In genomic region chr12:54002278-54002914, GRCh38 we compare ENCODE assay signal across 32 cellular contexts. TPM values are rescaled to one million over a fixed set of nuclear protein-coding genes. Genes with fewer than 3 reads are reported as not detected.
DNase-seq lines count a peak whose midpoint lies in the region; ATAC-seq and TF ChIP-seq lines count a peak whose summit lies in the region.
"Had no signal": no experiment of that assay in that cellular context is flagged by ENCODE, and none has a peak within 500 bp of the region (broad histone marks: within the 10 kb centered on the region; RNA-seq: fewer than 3 reads in every experiment).

No MANE protein-coding gene starts in this region.

- no peak for TF ChIP-seq POLR2A in spleen (IDR thresholded peaks at IDR 0.05)

- TF ChIP-seq CTCF in HEK293 (tag by site-specific recombination; IDR thresholded peaks at IDR 0.05) (no peak), spleen (IDR thresholded peaks at IDR 0.05 in 8 of 11, conservative IDR thresholded peaks at IDR 0.05 in 3 of 11) (no peak)

- no peak overlapping the region for H3K18ac ChIP-seq in neuronal stem cell (ENCODE audit: low read length)

- no peak overlapping the region for H4K8ac ChIP-seq in neuronal stem cell (ENCODE audit: low read depth, low read length)

- H3K36me3 ChIP-seq in HEK293 (ENCODE audit: control insufficient read depth in 2 of 2, insufficient read depth in 1 of 2, low read length in 2 of 2) (peaks cover 8 to 15% of the 10 kb centered on the region in 2 experiments; a peak in 2 of 3 replicates), mesodermal cell (ENCODE audit: control insufficient read depth, insufficient read depth, low read length) (no peaks in the 10 kb centered on the region), spleen (no peaks in the 10 kb centered on the region), neuronal stem cell (replicated peaks in 1 of 2; ENCODE audit: control insufficient read depth in 2 of 2, insufficient read depth in 2 of 2, low read length in 2 of 2) (no peaks in the 10 kb centered on the region)
- H3K36me3 ChIP-seq: left lung, pancreas, upper lobe of right lung had no signal

- no peak overlapping the region for H4K91ac ChIP-seq in neuronal stem cell (ENCODE audit: low read depth, low read length, poor library complexity)

- H3K4me1 ChIP-seq in HEK293 (ENCODE audit: control insufficient read depth, insufficient read depth, low read length) (peaks cover 39% of the 10 kb centered on the region), mesodermal cell (ENCODE audit: control insufficient read depth, insufficient read depth, low read length, poor library complexity, severe bottlenecking) (no peaks in the 10 kb centered on the region), spleen (peaks cover 6 to 48% (median 29%) of the 10 kb centered on the region in 6 donors), neuronal stem cell (ENCODE audit: control insufficient read depth in 2 of 2, insufficient read depth in 1 of 2, low read depth in 1 of 2, low read length in 2 of 2) (no peaks in the 10 kb centered on the region)

- no peaks in the 10 kb centered on the region for H3K9me3 Mint-ChIP-seq in activated T-helper 1 cell treated with anti-CD3 and anti-CD28 coated beads, Interleukin-12 subunit alpha, Interleukin-12 subunit beta, Interleukin-2, Interleukin-4 antibody, amounts not matched to agents 30 ng/mL and 10 ng/mL and 1 ng/mL, durations not matched to agents 14 hours and 24 hours and 36 hours
- no peaks in the 10 kb centered on the region for H3K9me3 Mint-ChIP-seq in T-helper 2 cell treated with Interferon-gamma antibody and Interleukin-4, amounts not matched to agents 5 μg/mL and 100 μg/mL, for 36 hours
- H3K9me3 Mint-ChIP-seq: activated CD4-positive, alpha-beta T cell treated with anti-CD3 and anti-CD28 coated beads, Interleukin-2, amount 10 ng/mL, durations not matched to agents 24 days and 14 days; activated naive CD4-positive, alpha-beta T cell treated with anti-CD3 and anti-CD28 coated beads, Interleukin-2, amount 50 U/mL, for 72 hours; activated T-helper 2 cell treated with anti-CD3 and anti-CD28 coated beads, Interferon-gamma antibody, Interleukin-2, Interleukin-4, amounts not matched to agents 10 μg/mL and 5 μg/mL and 100 μg/mL, durations not matched to agents 14 hours and 24 hours and 36 hours had no signal

- H3K4me1 Mint-ChIP-seq in activated T-helper 1 cell treated with anti-CD3 and anti-CD28 coated beads, Interleukin-12 subunit alpha, Interleukin-12 subunit beta, Interleukin-2, Interleukin-4 antibody, amounts not matched to agents 30 ng/mL and 10 ng/mL and 1 ng/mL, durations not matched to agents 14 hours and 24 hours and 36 hours (ENCODE audit: low read depth), result peaks cover 22% of the 10 kb centered on the region
- peaks cover 17% of the 10 kb centered on the region for H3K4me1 Mint-ChIP-seq in T-helper 2 cell treated with Interferon-gamma antibody and Interleukin-4, amounts not matched to agents 5 μg/mL and 100 μg/mL, for 36 hours (ENCODE audit: low read depth)

- H3K4me3 ChIP-seq in HEK293 (ENCODE audit: low read depth, low read length), result no peak overlapping the region
- H3K4me3 ChIP-seq in mesodermal cell (ENCODE audit: extremely low read depth, insufficient read depth, low read length, poor library complexity, severe bottlenecking), result no peak overlapping the region
- no peak overlapping the region for H3K4me3 ChIP-seq in spleen
- H3K4me3 ChIP-seq in neuronal stem cell (ENCODE audit: low read length in 2 of 2), result no peak overlapping the region
- H3K4me3 ChIP-seq: body of pancreas, hepatocyte, left lung, pancreas, upper lobe of right lung had no signal

- ATAC-seq in GM21423 (IDR thresholded peaks at IDR 0.05; ENCODE audit: unreplicated experiment), result no peak
- ATAC-seq: activated naive CD4-positive, alpha-beta T cell treated with anti-CD3 and anti-CD28 coated beads, Interleukin-2, amount 50 U/mL, for 72 hours; body of pancreas; foreskin keratinocyte; left lung; naive thymus-derived CD8-positive, alpha-beta T cell; pancreas; right cardiac atrium; upper lobe of right lung had no signal

- no peak overlapping the region for H2BK120ac ChIP-seq in neuronal stem cell (ENCODE audit: low read depth, low read length)

- H3K79me1 ChIP-seq in neuronal stem cell (ENCODE audit: low read depth, low read length), result no peaks in the 10 kb centered on the region

- POLR2A ChIA-PET in HEK293 (lab: Yijun Ruan, JAX), result interaction anchor here (3.5 kb wide), 1 partner anchor 17 kb away, joined by 16 read pairs; the partner anchor contains the start of gene HOXC10

- WGBS in mesodermal cell (ENCODE audit: insufficient coverage in 2 of 2), 2 experiments, result 16 to 25% methylated on average over 8 to 12 of the region's 19 CpGs
- 16 to 29% (median 19%) methylated on average over 19 of the region's 19 CpGs for WGBS in spleen, 5 donors
- no CpG with 5 or more reads among the region's 19 CpGs for WGBS in neuronal stem cell (ENCODE audit: extremely low coverage in 2 of 2, insufficient read length in 2 of 2, insufficient replicate concordance in 1 of 2), 2 donors

- DNase-seq in activated T-helper 1 cell treated with anti-CD3 and anti-CD28 coated beads, Interleukin-12 subunit alpha, Interleukin-12 subunit beta, Interleukin-2, Interleukin-4 antibody, amounts not matched to agents 30 ng/mL and 10 ng/mL and 1 ng/mL, durations not matched to agents 14 hours and 24 hours and 36 hours (ENCODE audit: low spot score), result no peak
- DNase-seq in spleen, result peak; percentile 43
- no peak for DNase-seq in T-helper 2 cell treated with Interferon-gamma antibody and Interleukin-4, amounts not matched to agents 5 μg/mL and 100 μg/mL, for 36 hours (ENCODE audit: low spot score)
- no peak for DNase-seq in NCI-H2029 (lab: John Stamatoyannopoulos, UW)
- DNase-seq in neuronal stem cell (ENCODE audit: low spot score), result no peak
- DNase-seq: activated CD4-positive, alpha-beta T cell treated with anti-CD3 and anti-CD28 coated beads, Interleukin-2, amount 10 ng/mL, durations not matched to agents 24 days and 14 days; AML-193; body of pancreas; DMS153; effector CD4-positive, alpha-beta T cell; erythroblast; foreskin keratinocyte; GDM1; H9; immature natural killer cell; left lung; MV-4-11; NCI-H524 treated with DMSO at 0.1 percent for 48 hours; pancreas; right cardiac atrium; RPMI8226; SK-N-SH; upper lobe of right lung; WERI-Rb-1 had no signal

- H3K14ac ChIP-seq in neuronal stem cell (ENCODE audit: low read length), result no peak overlapping the region

- H3K27ac ChIP-seq in HEK293 (ENCODE audit: extremely low read depth, low read depth, low read length) (peak overlapping the region; percentile 99), mesodermal cell (ENCODE audit: low read depth, low read length, severe bottlenecking) (peak overlapping the region; percentile 29), spleen (no peak overlapping the region), neuronal stem cell (replicated peaks; ENCODE audit: low read length) (no peak overlapping the region)
- H3K27ac ChIP-seq: body of pancreas, foreskin keratinocyte, hepatocyte, left lung, pancreas, upper lobe of right lung, WERI-Rb-1 had no signal

- H3K4me2 ChIP-seq in neuronal stem cell (ENCODE audit: insufficient read depth, low read length, poor library complexity, severe bottlenecking), result no peak overlapping the region
- H3K4me2 ChIP-seq: hepatocyte, SK-N-SH had no signal

- H2AK5ac ChIP-seq in neuronal stem cell (ENCODE audit: low read depth, low read length), result no peak overlapping the region

- H3K27me3 ChIP-seq in spleen (replicated peaks in 1 of 7) (peaks cover 13 to 100% (median 98%) of the 10 kb centered on the region in 7 donors), neuronal stem cell (ENCODE audit: control insufficient read depth in 3 of 3, insufficient read depth in 3 of 3, low read depth in 1 of 3, low read length in 3 of 3) (peaks cover 78 to 100% (median 100%) of the 10 kb centered on the region in 3 experiments)
- H3K27me3 ChIP-seq: foreskin keratinocyte had no signal

- peak overlapping the region; percentile 67 for H3K27ac Mint-ChIP-seq in activated T-helper 1 cell treated with anti-CD3 and anti-CD28 coated beads, Interleukin-12 subunit alpha, Interleukin-12 subunit beta, Interleukin-2, Interleukin-4 antibody, amounts not matched to agents 30 ng/mL and 10 ng/mL and 1 ng/mL, durations not matched to agents 14 hours and 24 hours and 36 hours
- H3K27ac Mint-ChIP-seq in T-helper 2 cell treated with Interferon-gamma antibody and Interleukin-4, amounts not matched to agents 5 μg/mL and 100 μg/mL, for 36 hours, result no peak overlapping the region
- H3K27ac Mint-ChIP-seq: activated CD4-positive, alpha-beta T cell treated with anti-CD3 and anti-CD28 coated beads, Interleukin-2, amount 10 ng/mL, durations not matched to agents 24 days and 14 days; activated naive CD4-positive, alpha-beta T cell treated with anti-CD3 and anti-CD28 coated beads, Interleukin-2, amount 50 U/mL, for 72 hours; activated T-helper 2 cell treated with anti-CD3 and anti-CD28 coated beads, Interferon-gamma antibody, Interleukin-2, Interleukin-4, amounts not matched to agents 10 μg/mL and 5 μg/mL and 100 μg/mL, durations not matched to agents 14 hours and 24 hours and 36 hours; H9; immature natural killer cell had no signal

- H3K36me3 Mint-ChIP-seq in activated T-helper 1 cell treated with anti-CD3 and anti-CD28 coated beads, Interleukin-12 subunit alpha, Interleukin-12 subunit beta, Interleukin-2, Interleukin-4 antibody, amounts not matched to agents 30 ng/mL and 10 ng/mL and 1 ng/mL, durations not matched to agents 14 hours and 24 hours and 36 hours (ENCODE audit: low read depth), result peaks cover 8% of the 10 kb centered on the region
- no peaks in the 10 kb centered on the region for H3K36me3 Mint-ChIP-seq in T-helper 2 cell treated with Interferon-gamma antibody and Interleukin-4, amounts not matched to agents 5 μg/mL and 100 μg/mL, for 36 hours (ENCODE audit: low read depth)
- H3K36me3 Mint-ChIP-seq: immature natural killer cell had no signal

- H3K9ac ChIP-seq in neuronal stem cell (ENCODE audit: low read depth, low read length, poor library complexity), result no peak overlapping the region
- H3K9ac ChIP-seq: SK-N-SH had no signal

- peaks cover 95% of the 10 kb centered on the region for H3K27me3 Mint-ChIP-seq in activated T-helper 1 cell treated with anti-CD3 and anti-CD28 coated beads, Interleukin-12 subunit alpha, Interleukin-12 subunit beta, Interleukin-2, Interleukin-4 antibody, amounts not matched to agents 30 ng/mL and 10 ng/mL and 1 ng/mL, durations not matched to agents 14 hours and 24 hours and 36 hours (ENCODE audit: insufficient read depth)
- peaks cover 98% of the 10 kb centered on the region for H3K27me3 Mint-ChIP-seq in T-helper 2 cell treated with Interferon-gamma antibody and Interleukin-4, amounts not matched to agents 5 μg/mL and 100 μg/mL, for 36 hours (ENCODE audit: low read depth)

- no peak overlapping the region for H3K23ac ChIP-seq in neuronal stem cell (ENCODE audit: low read depth, low read length, poor library complexity)

- H2BK15ac ChIP-seq in neuronal stem cell (ENCODE audit: low read length), result no peak overlapping the region

- H2AFZ ChIP-seq in neuronal stem cell (ENCODE audit: low read length), result no peak overlapping the region
- H2AFZ ChIP-seq: hepatocyte had no signal

- H3K9me3 ChIP-seq in HEK293 (ENCODE audit: control insufficient read depth, insufficient read depth, low read depth, low read length) (no peaks in the 10 kb centered on the region), mesodermal cell (ENCODE audit: control insufficient read depth, low read length) (no peaks in the 10 kb centered on the region), spleen (no peaks in the 10 kb centered on the region), neuronal stem cell (replicated peaks in 1 of 2; ENCODE audit: control insufficient read depth in 2 of 2, insufficient read depth in 1 of 2, low read depth in 1 of 2, low read length in 2 of 2) (peaks cover 0 to 2% of the 10 kb centered on the region in 2 donors)
- H3K9me3 ChIP-seq: body of pancreas, left lung, pancreas, SK-N-SH, upper lobe of right lung had no signal

- CTCF ChIA-PET in HEK293 (lab: Yijun Ruan, JAX), result interaction anchor here (0.8 to 6.7 kb wide), 6 partner anchors 14 to 377 kb away, joined by 3 to 49 read pairs (median 4); no protein-coding TSS in a partner anchor

- no peak overlapping the region for H2BK5ac ChIP-seq in neuronal stem cell (ENCODE audit: low read length)

- intact Hi-C loops in activated T-helper 1 cell treated with anti-CD3 and anti-CD28 coated beads, Interleukin-12 subunit alpha, Interleukin-12 subunit beta, Interleukin-2, Interleukin-4 antibody, amounts not matched to agents 30 ng/mL and 10 ng/mL and 1 ng/mL, durations not matched to agents 14 hours and 24 hours and 36 hours (cut with micrococcal nuclease), result no loop called here
- intact Hi-C loops in spleen (cut with DNase I; ENCODE audit: low total_unique reads), result loop anchor here (5.0 kb wide), 1 partner anchor 200 kb away; no protein-coding TSS in a partner anchor

- H2BK12ac ChIP-seq in neuronal stem cell (ENCODE audit: low read length), result no peak overlapping the region

- no peak overlapping the region for H3K4me3 Mint-ChIP-seq in activated T-helper 1 cell treated with anti-CD3 and anti-CD28 coated beads, Interleukin-12 subunit alpha, Interleukin-12 subunit beta, Interleukin-2, Interleukin-4 antibody, amounts not matched to agents 30 ng/mL and 10 ng/mL and 1 ng/mL, durations not matched to agents 14 hours and 24 hours and 36 hours
- no peak overlapping the region for H3K4me3 Mint-ChIP-seq in T-helper 2 cell treated with Interferon-gamma antibody and Interleukin-4, amounts not matched to agents 5 μg/mL and 100 μg/mL, for 36 hours
- H3K4me3 Mint-ChIP-seq: activated CD4-positive, alpha-beta T cell treated with anti-CD3 and anti-CD28 coated beads, Interleukin-2, amount 10 ng/mL, durations not matched to agents 24 days and 14 days; H9 had no signal

- H3K4ac ChIP-seq in neuronal stem cell (ENCODE audit: low read length), result no peak overlapping the region

RNA-seq across cellular contexts. Expression of gene HOXC9, which starts 2.4 kb away (rescaled TPM):
- not detected in 2 replicates for total RNA-seq in activated T-helper 1 cell treated with anti-CD3 and anti-CD28 coated beads, Interleukin-12 subunit alpha, Interleukin-12 subunit beta, Interleukin-2, Interleukin-4 antibody, amounts not matched to agents 30 ng/mL and 10 ng/mL and 1 ng/mL, durations not matched to agents 14 hours and 24 hours and 36 hours
- 3.8 TPM for polyA plus RNA-seq in mesodermal cell (2013, experiment 1 of 2)
- 3.3 TPM for polyA plus RNA-seq in mesodermal cell (2013, experiment 2 of 2)
- total RNA-seq in spleen, result not detected
- under 1 TPM in 1 of 3 donors, not detected in 2; 0.05 TPM for polyA plus RNA-seq in spleen
- not detected for polyA plus RNA-seq in neuronal stem cell (2013, experiment 1 of 2)
- polyA plus RNA-seq in neuronal stem cell (2013, experiment 2 of 2), result not detected
- total RNA-seq: activated CD4-positive, alpha-beta T cell treated with anti-CD3 and anti-CD28 coated beads, Interleukin-2, amount 10 ng/mL, durations not matched to agents 24 days and 14 days; activated naive CD4-positive, alpha-beta T cell treated with anti-CD3 and anti-CD28 coated beads, Interleukin-2, amount 50 U/mL, for 72 hours; activated T-helper 2 cell treated with anti-CD3 and anti-CD28 coated beads, Interferon-gamma antibody, Interleukin-2, Interleukin-4, amounts not matched to agents 10 μg/mL and 5 μg/mL and 100 μg/mL, durations not matched to agents 14 hours and 24 hours and 36 hours; body of pancreas; H9; naive thymus-derived CD8-positive, alpha-beta T cell had no signal
- polyA plus RNA-seq: immature natural killer cell; naive thymus-derived CD8-positive, alpha-beta T cell; right cardiac atrium had no signal

RNA-seq across cellular contexts. Expression of gene HOXC8, which starts 6.4 kb away (rescaled TPM):
- total RNA-seq in activated T-helper 1 cell treated with anti-CD3 and anti-CD28 coated beads, Interleukin-12 subunit alpha, Interleukin-12 subunit beta, Interleukin-2, Interleukin-4 antibody, amounts not matched to agents 30 ng/mL and 10 ng/mL and 1 ng/mL, durations not matched to agents 14 hours and 24 hours and 36 hours, result not detected in 2 replicates
- 4.0 TPM for polyA plus RNA-seq in mesodermal cell (2013, experiment 1 of 2)
- polyA plus RNA-seq in mesodermal cell (2013, experiment 2 of 2), result 6.0 TPM
- not detected for total RNA-seq in spleen
- polyA plus RNA-seq in spleen, result under 1 TPM in 2 of 3 donors, not detected in 1; 0.04 to 0.10 TPM
- polyA plus RNA-seq in neuronal stem cell (2013, experiment 1 of 2), result not detected
- not detected for polyA plus RNA-seq in neuronal stem cell (2013, experiment 2 of 2)
- total RNA-seq: activated CD4-positive, alpha-beta T cell treated with anti-CD3 and anti-CD28 coated beads, Interleukin-2, amount 10 ng/mL, durations not matched to agents 24 days and 14 days; activated naive CD4-positive, alpha-beta T cell treated with anti-CD3 and anti-CD28 coated beads, Interleukin-2, amount 50 U/mL, for 72 hours; activated T-helper 2 cell treated with anti-CD3 and anti-CD28 coated beads, Interferon-gamma antibody, Interleukin-2, Interleukin-4, amounts not matched to agents 10 μg/mL and 5 μg/mL and 100 μg/mL, durations not matched to agents 14 hours and 24 hours and 36 hours; body of pancreas; H9; naive thymus-derived CD8-positive, alpha-beta T cell; pancreas; right cardiac atrium had no signal
- polyA plus RNA-seq: immature natural killer cell; naive thymus-derived CD8-positive, alpha-beta T cell; pancreas; right cardiac atrium had no signal

RNA-seq across cellular contexts. Expression of gene HOXC10, which starts 17.4 kb away (rescaled TPM):
- not detected in 2 replicates for total RNA-seq in activated T-helper 1 cell treated with anti-CD3 and anti-CD28 coated beads, Interleukin-12 subunit alpha, Interleukin-12 subunit beta, Interleukin-2, Interleukin-4 antibody, amounts not matched to agents 30 ng/mL and 10 ng/mL and 1 ng/mL, durations not matched to agents 14 hours and 24 hours and 36 hours
- polyA plus RNA-seq in mesodermal cell (2013, experiment 1 of 2), result 2.2 TPM
- 2.2 TPM for polyA plus RNA-seq in mesodermal cell (2013, experiment 2 of 2)
- total RNA-seq in spleen, result not detected
- polyA plus RNA-seq in spleen, result not detected
- not detected for polyA plus RNA-seq in neuronal stem cell (2013, experiment 1 of 2)
- polyA plus RNA-seq in neuronal stem cell (2013, experiment 2 of 2), result not detected
- total RNA-seq: activated CD4-positive, alpha-beta T cell treated with anti-CD3 and anti-CD28 coated beads, Interleukin-2, amount 10 ng/mL, durations not matched to agents 24 days and 14 days; activated naive CD4-positive, alpha-beta T cell treated with anti-CD3 and anti-CD28 coated beads, Interleukin-2, amount 50 U/mL, for 72 hours; activated T-helper 2 cell treated with anti-CD3 and anti-CD28 coated beads, Interferon-gamma antibody, Interleukin-2, Interleukin-4, amounts not matched to agents 10 μg/mL and 5 μg/mL and 100 μg/mL, durations not matched to agents 14 hours and 24 hours and 36 hours; body of pancreas; H9; left lung; naive thymus-derived CD8-positive, alpha-beta T cell; right cardiac atrium; upper lobe of right lung had no signal
- polyA plus RNA-seq: immature natural killer cell; naive thymus-derived CD8-positive, alpha-beta T cell; right cardiac atrium had no signal

RNA-seq across cellular contexts. Expression of gene HOXC6, which starts 25.8 kb away (rescaled TPM):
- not detected in 2 replicates for total RNA-seq in activated T-helper 1 cell treated with anti-CD3 and anti-CD28 coated beads, Interleukin-12 subunit alpha, Interleukin-12 subunit beta, Interleukin-2, Interleukin-4 antibody, amounts not matched to agents 30 ng/mL and 10 ng/mL and 1 ng/mL, durations not matched to agents 14 hours and 24 hours and 36 hours
- polyA plus RNA-seq in mesodermal cell (2013, experiment 1 of 2), result 9.0 TPM
- 13.7 TPM for polyA plus RNA-seq in mesodermal cell (2013, experiment 2 of 2)
- under 1 TPM in 4 of 7 donors, not detected in 3; 0.19 to 0.52 (median 0.34) TPM for total RNA-seq in spleen
- under 1 TPM in 2 of 3 donors, not detected in 1; 0.11 to 0.16 TPM for polyA plus RNA-seq in spleen
- not detected for polyA plus RNA-seq in neuronal stem cell (2013, experiment 1 of 2)
- not detected for polyA plus RNA-seq in neuronal stem cell (2013, experiment 2 of 2)
- total RNA-seq: activated CD4-positive, alpha-beta T cell treated with anti-CD3 and anti-CD28 coated beads, Interleukin-2, amount 10 ng/mL, durations not matched to agents 24 days and 14 days; activated naive CD4-positive, alpha-beta T cell treated with anti-CD3 and anti-CD28 coated beads, Interleukin-2, amount 50 U/mL, for 72 hours; activated T-helper 2 cell treated with anti-CD3 and anti-CD28 coated beads, Interferon-gamma antibody, Interleukin-2, Interleukin-4, amounts not matched to agents 10 μg/mL and 5 μg/mL and 100 μg/mL, durations not matched to agents 14 hours and 24 hours and 36 hours; body of pancreas; H9; naive thymus-derived CD8-positive, alpha-beta T cell had no signal
- polyA plus RNA-seq: immature natural killer cell; naive thymus-derived CD8-positive, alpha-beta T cell had no signal

RNA-seq across cellular contexts. Expression of gene HOTAIR, which starts 27.6 kb away (rescaled TPM):
- total RNA-seq in activated T-helper 1 cell treated with anti-CD3 and anti-CD28 coated beads, Interleukin-12 subunit alpha, Interleukin-12 subunit beta, Interleukin-2, Interleukin-4 antibody, amounts not matched to agents 30 ng/mL and 10 ng/mL and 1 ng/mL, durations not matched to agents 14 hours and 24 hours and 36 hours, result not detected in 2 replicates
- polyA plus RNA-seq in mesodermal cell (2013, experiment 1 of 2), result 0.15 TPM
- not detected for polyA plus RNA-seq in mesodermal cell (2013, experiment 2 of 2)
- total RNA-seq in spleen, result not detected
- not detected for polyA plus RNA-seq in spleen
- polyA plus RNA-seq in neuronal stem cell (2013, experiment 1 of 2), result not detected
- polyA plus RNA-seq in neuronal stem cell (2013, experiment 2 of 2), result not detected
- total RNA-seq: activated CD4-positive, alpha-beta T cell treated with anti-CD3 and anti-CD28 coated beads, Interleukin-2, amount 10 ng/mL, durations not matched to agents 24 days and 14 days; activated naive CD4-positive, alpha-beta T cell treated with anti-CD3 and anti-CD28 coated beads, Interleukin-2, amount 50 U/mL, for 72 hours; activated T-helper 2 cell treated with anti-CD3 and anti-CD28 coated beads, Interferon-gamma antibody, Interleukin-2, Interleukin-4, amounts not matched to agents 10 μg/mL and 5 μg/mL and 100 μg/mL, durations not matched to agents 14 hours and 24 hours and 36 hours; body of pancreas; H9; left lung; mesenteric fat pad; naive thymus-derived CD8-positive, alpha-beta T cell; pancreas; right cardiac atrium; upper lobe of right lung had no signal
- polyA plus RNA-seq: immature natural killer cell; naive thymus-derived CD8-positive, alpha-beta T cell; pancreas; right cardiac atrium; SK-N-SH had no signal

Comparison
In these comparisons a context has a peak if more than half of its experiments do, and no peak if none do; other contexts are left out.
1. H3K27ac ChIP-seq: peak in HEK293 (single experiment) and mesodermal cell (single experiment); none in spleen (0 of 8) and neuronal stem cell (single experiment).